26 cellular contexts compared by ENCODE assay signal in the genomic region with DNA sequence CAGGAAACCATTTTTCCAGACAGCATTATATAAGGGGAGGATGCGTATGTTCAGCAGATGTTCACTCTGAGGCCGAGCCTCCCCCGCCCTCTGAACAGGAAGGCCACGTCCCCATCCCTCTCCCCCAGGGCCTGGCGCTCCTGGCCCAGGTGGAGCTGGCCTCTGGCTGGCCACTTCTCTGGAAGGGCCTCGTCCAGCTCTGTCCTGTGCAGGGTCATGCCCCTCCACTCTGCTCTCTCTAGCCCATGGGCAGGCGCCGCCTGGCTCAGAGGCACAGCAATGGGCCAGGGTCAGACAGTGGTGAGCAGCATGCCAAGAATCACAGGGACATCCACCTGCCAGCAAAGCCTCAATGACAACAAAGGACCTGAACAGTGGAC. TPM values are rescaled to one million over a fixed set of nuclear protein-coding genes. Genes with fewer than 3 reads are reported as not detected.
A peak's percentile ranks its signal among the peaks of the same experiment; 100 is the strongest.
DNase-seq lines count a peak whose midpoint lies in the region; ATAC-seq and TF ChIP-seq lines count a peak whose summit lies in the region.
"Had no signal": no experiment of that assay in that cellular context is flagged by ENCODE, and none has a peak within 500 bp of the region (broad histone marks: within the 10 kb centered on the region; RNA-seq: fewer than 3 reads in every experiment).

No MANE protein-coding gene starts in this region.

- no peak overlapping the region for H3K9ac ChIP-seq in mesenchymal stem cell (ENCODE audit: low read length)

- H3K27me3 ChIP-seq in mesenchymal stem cell (ENCODE audit: control insufficient read depth in 1 of 2, insufficient read depth in 1 of 2, low read length in 2 of 2) (no peaks in the 10 kb centered on the region), sigmoid colon (no peaks in the 10 kb centered on the region)
- H3K27me3 ChIP-seq: adrenal gland, breast epithelium had no signal

- H3K9me3 ChIP-seq in mesenchymal stem cell (ENCODE audit: control insufficient read depth, low read length): no peaks in the 10 kb centered on the region
- no peaks in the 10 kb centered on the region for H3K9me3 ChIP-seq in sigmoid colon
- H3K9me3 ChIP-seq: adrenal gland had no signal

- H3K18ac ChIP-seq in mesenchymal stem cell (ENCODE audit: low read depth in 1 of 2, low read length in 2 of 2): peak overlapping the region in 1 of 2 experiments; percentile 34

- H3K4me1 ChIP-seq in mesenchymal stem cell (ENCODE audit: control insufficient read depth, insufficient read depth, low read depth, low read length) (no peaks in the 10 kb centered on the region), sigmoid colon (peaks cover 0 to 20% (median 17%) of the 10 kb centered on the region in 4 donors)
- H3K4me1 ChIP-seq: adrenal gland had no signal

- peak overlapping the region in 1 of 2 experiments; percentile 72 for H3K14ac ChIP-seq in mesenchymal stem cell (ENCODE audit: low read length in 2 of 2)

- peak overlapping the region; percentile 70 for H4K91ac ChIP-seq in mesenchymal stem cell (ENCODE audit: low read length)

- intact Hi-C loops in sigmoid colon (cut with DNase I): no loop called here

- no peak overlapping the region for H3K4ac ChIP-seq in mesenchymal stem cell (ENCODE audit: low read depth in 1 of 2, low read length in 2 of 2)

- H2AFZ ChIP-seq in mesenchymal stem cell (ENCODE audit: low read depth, low read length): peak overlapping the region; percentile 2

- in situ Hi-C loops in KBM-7 (cut with MboI; ENCODE audit: low pct_unique_long_range_greater_than_20kb, low sequenced_read_pairs): no loop called here

- TF ChIP-seq EP300 in sigmoid colon (IDR thresholded peaks at IDR 0.05): no peak

- no peak overlapping the region for H4K8ac ChIP-seq in mesenchymal stem cell (ENCODE audit: low read length)

- H2AK5ac ChIP-seq in mesenchymal stem cell (ENCODE audit: low read length, severe bottlenecking): no peak overlapping the region

- no peaks in the 10 kb centered on the region for H3K79me1 ChIP-seq in mesenchymal stem cell (replicated peaks; ENCODE audit: low read length, poor library complexity, severe bottlenecking)

- H3K36me3 ChIP-seq in mesenchymal stem cell (ENCODE audit: control insufficient read depth in 1 of 2, insufficient read depth in 2 of 2, low read depth in 1 of 2, low read length in 2 of 2) (no peaks in the 10 kb centered on the region), sigmoid colon (no peaks in the 10 kb centered on the region)
- H3K36me3 ChIP-seq: adrenal gland, breast epithelium had no signal

- no peak overlapping the region for H2BK12ac ChIP-seq in mesenchymal stem cell (ENCODE audit: low read length in 2 of 2)

- TF ChIP-seq POLR2A in sigmoid colon (IDR thresholded peaks at IDR 0.05): no peak

- DNase-seq in DMS 273 (lab: John Stamatoyannopoulos, UW; ENCODE audit: unreplicated experiment) (peak; percentile 18), DMS 273 treated with DMSO at 0.1 percent for 48 hours (lab: John Stamatoyannopoulos, UW) (no peak), KBM-7 (peak; percentile 25), mesenchymal stem cell (no peak), sigmoid colon (peak; percentile 60), NCI-H524 treated with DMSO at 0.1 percent for 48 hours (lab: John Stamatoyannopoulos, UW) (no peak), ecto neural progenitor cell (ENCODE audit: low spot score) (no peak)
- DNase-seq: activated CD4-positive, alpha-beta T cell treated with anti-CD3 and anti-CD28 coated beads for 48 hours; activated naive CD4-positive, alpha-beta T cell treated with anti-CD3 and anti-CD28 coated beads for 36 hours; activated T-cell treated with anti-CD3 and anti-CD28 coated beads, Interleukin-2, amount 50 U/mL, for 48 hours; CD4-positive, alpha-beta memory T cell; effector CD8-positive, alpha-beta T cell; Kasumi-1; kidney glomerular epithelial cell; NCI-H1436; stimulated activated CD4-positive, alpha-beta T cell treated with anti-CD3 and anti-CD28 coated beads, Interleukin-12 subunit alpha, Interleukin-12 subunit beta, amount 100 ng/mL, for 4 hours; stimulated activated CD4-positive, alpha-beta T cell treated with anti-CD3 and anti-CD28 coated beads, Interleukin-4, amount 100 ng/mL, for 1 hour had no signal

- no peak overlapping the region for H2BK15ac ChIP-seq in mesenchymal stem cell (ENCODE audit: low read depth, poor library complexity, severe bottlenecking)

- H3K4me3 ChIP-seq in mesenchymal stem cell (ENCODE audit: insufficient read depth in 1 of 2, low read depth in 1 of 2, low read length in 2 of 2) (no peak overlapping the region), sigmoid colon (no peak overlapping the region)
- H3K4me3 ChIP-seq: adrenal gland, breast epithelium had no signal

- no peak for ATAC-seq in HG02852 (IDR thresholded peaks at IDR 0.05; ENCODE audit: unreplicated experiment)

- no peak overlapping the region for H3K27ac ChIP-seq in mesenchymal stem cell (ENCODE audit: low read length, poor library complexity, severe bottlenecking)
- no peak overlapping the region for H3K27ac ChIP-seq in sigmoid colon
- H3K27ac ChIP-seq: 22Rv1, adrenal gland, epithelial cell of prostate, HL-60, VCaP had no signal

- H3K4me2 ChIP-seq in mesenchymal stem cell (ENCODE audit: low read length, poor library complexity, severe bottlenecking): no peak overlapping the region

- TF ChIP-seq CTCF in sigmoid colon (IDR thresholded peaks at IDR 0.05): no peak

- 72% methylated on average over 8 of the region's 8 CpGs for WGBS in mesenchymal stem cell
- WGBS in sigmoid colon, 2 donors: 71 to 73% methylated on average over 8 of the region's 8 CpGs

- H2BK5ac ChIP-seq in mesenchymal stem cell (ENCODE audit: low read depth, low read length, poor library complexity, severe bottlenecking): no peak overlapping the region

- no peak overlapping the region for H2BK120ac ChIP-seq in mesenchymal stem cell (ENCODE audit: low read depth, low read length)

- no peak overlapping the region for H3K23ac ChIP-seq in mesenchymal stem cell (ENCODE audit: low read length in 2 of 2)

RNA-seq across cellular contexts. Expression of a gene that starts 34.2 kb away (rescaled TPM):
- polyA plus RNA-seq in mesenchymal stem cell (2013, experiment 1 of 2): 46.7 TPM
- polyA plus RNA-seq in mesenchymal stem cell (2013, experiment 2 of 2): 45.4 TPM
- 10 to 100 TPM in 3 of 4 donors, 1 to 10 TPM in 1; 9.2 to 33.2 (median 14.6) TPM for total RNA-seq in sigmoid colon
- 1 to 10 TPM in 2 of 3 donors, under 1 TPM in 1; 0.69 to 5.9 (median 1.2) TPM for polyA plus RNA-seq in sigmoid colon
- total RNA-seq: activated naive CD4-positive, alpha-beta T cell treated with anti-CD3 and anti-CD28 coated beads for 36 hours; CD4-positive, alpha-beta memory T cell; NCI-H460; T-helper 2 cell treated with Interferon-gamma antibody and Interleukin-4, amounts not matched to agents 100 ng/mL and 5 ng/mL, for 36 hours had no signal

Comparison
In these comparisons a context has a peak if more than half of its experiments do, and no peak if none do; other contexts are left out.
1. DNase-seq: peak in DMS 273 (single experiment), KBM-7 (single experiment) and sigmoid colon (single experiment); none in DMS 273 treated with DMSO at 0.1 percent for 48 hours (single experiment), mesenchymal stem cell (single experiment), NCI-H524 treated with DMSO at 0.1 percent for 48 hours (single experiment) and ecto neural progenitor cell (single experiment).